24 cellular contexts compared by ENCODE assay signal in the genomic region with DNA sequence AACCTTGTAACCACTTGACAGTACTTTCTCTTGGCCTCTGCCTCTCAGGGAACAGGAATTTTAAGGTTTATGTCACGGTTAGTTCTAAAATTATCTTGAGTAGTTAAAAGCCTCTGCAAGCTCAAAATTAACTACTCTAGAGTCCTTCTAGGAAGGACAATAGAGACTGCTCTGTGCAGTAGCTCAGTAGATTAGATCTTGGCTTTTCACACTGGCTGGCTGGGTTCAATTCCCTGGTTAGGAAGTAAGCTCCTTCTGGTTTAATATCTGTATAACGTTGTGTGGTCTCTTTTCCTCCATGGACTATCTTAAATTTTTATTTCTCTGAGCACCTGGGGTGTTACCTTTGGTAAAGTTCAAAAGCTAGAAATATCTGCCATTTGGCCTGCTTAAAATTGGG.
DNase-seq lines count a peak whose midpoint lies in the region; ATAC-seq, FAIRE-seq and TF ChIP-seq lines count a peak whose summit lies in the region.
"Had no signal": no experiment of that assay in that cellular context is flagged by ENCODE, and none has a peak within 500 bp of the region (broad histone marks: within the 10 kb centered on the region; RNA-seq: fewer than 3 reads in every experiment).

No MANE protein-coding gene starts in this region.

- H2AFZ ChIP-seq in K562 (ENCODE audit: low read depth, low read length), result no peak overlapping the region

- 0% methylated on average over 2 of the region's 2 CpGs for WGBS in K562 (ENCODE audit: insufficient coverage, low coverage, missing lambda C conversion rate)

- H3K27ac ChIP-seq in K562 (ENCODE audit: extremely low read depth, low read depth, low read length), result no peak overlapping the region
- H3K27ac ChIP-seq: SJCRH30 had no signal

- no peak overlapping the region for H3K9ac ChIP-seq in K562 (ENCODE audit: insufficient read depth in 1 of 2, low read depth in 2 of 2, low read length in 2 of 2)

- H3K36me3 ChIP-seq in K562 (ENCODE audit: control insufficient read depth, insufficient read depth, low read length) (no peaks in the 10 kb centered on the region), Caco-2 (ENCODE audit: control insufficient read depth, insufficient read depth, low read length) (no peaks in the 10 kb centered on the region)
- H3K36me3 ChIP-seq: HAP-1, SJCRH30 had no signal

- FAIRE-seq in K562 (lab: Jason Lieb, UNC), result no peak
- FAIRE-seq: GM12891 had no signal

- no peak overlapping the region for H3K27ac Mint-ChIP-seq in Caco-2 (ENCODE audit: unreplicated experiment)
- H3K27ac Mint-ChIP-seq: IgD-negative memory B cell had no signal

- no peaks in the 10 kb centered on the region for H3K9me1 ChIP-seq in K562 (ENCODE audit: control insufficient read depth, insufficient read depth, low read length)

- BruUV-seq in K562 (replicated peaks; lab: Mats Ljungman, UMichigan) (no TSS peak), Caco-2 (replicated peaks; lab: Mats Ljungman, UMichigan) (no TSS peak)

- TF ChIP-seq POLR2A in K562 (conservative IDR thresholded peaks at IDR 0.05), result no peak

- peaks cover 24% of the 10 kb centered on the region for H3K9me3 Mint-ChIP-seq in Caco-2 (ENCODE audit: unreplicated experiment)

- H3K4me1 Mint-ChIP-seq in Caco-2 (ENCODE audit: low read depth, unreplicated experiment), result no peaks in the 10 kb centered on the region
- H3K4me1 Mint-ChIP-seq: IgD-negative memory B cell had no signal

- ATAC-seq in K562, result no peak
- ATAC-seq: PC-3, Right ventricle myocardium inferior had no signal

- CTCF ChIA-PET in K562 (lab: Yijun Ruan, JAX; ENCODE audit: low intra/inter-chr PET ratio) (no interaction called here), Caco-2 (lab: Charles Lee) (no interaction called here)

- H3K9me3 ChIP-seq in K562 (replicated peaks; ENCODE audit: control insufficient read depth, insufficient read depth, low read depth, low read length) (no peaks in the 10 kb centered on the region), Caco-2 (peaks cover 23% of the 10 kb centered on the region)
- H3K9me3 ChIP-seq: HAP-1, SJCRH30 had no signal

- H4K20me1 ChIP-seq in K562 (replicated peaks; ENCODE audit: control insufficient read depth, insufficient read depth, low read length), result no peaks in the 10 kb centered on the region

- no peak for TF ChIP-seq CTCF in K562 (IDR thresholded peaks at IDR 0.05 in 2 of 3, conservative IDR thresholded peaks at IDR 0.05 in 1 of 3; ENCODE audit: insufficient read depth in 2 of 3, low read depth in 1 of 3, low read length in 3 of 3)
- TF ChIP-seq CTCF in Caco-2 (IDR thresholded peaks at IDR 0.05; ENCODE audit: insufficient read depth in 1 of 2, low read depth in 1 of 2, low read length in 1 of 2, severe bottlenecking in 1 of 2, unreplicated experiment in 1 of 2), result no peak

- H3K27me3 ChIP-seq in K562 (ENCODE audit: control insufficient read depth in 2 of 2, insufficient read depth in 2 of 2, low read length in 2 of 2) (no peaks in the 10 kb centered on the region), Caco-2 (replicated peaks; ENCODE audit: control insufficient read depth, insufficient read depth, low read length) (no peaks in the 10 kb centered on the region)
- H3K27me3 ChIP-seq: SJCRH30 had no signal

- no peak overlapping the region for H3K4me3 Mint-ChIP-seq in Caco-2 (ENCODE audit: unreplicated experiment)
- H3K4me3 Mint-ChIP-seq: IgD-negative memory B cell had no signal

- DNase-seq in NCI-H2227 (lab: John Stamatoyannopoulos, UW; ENCODE audit: unreplicated experiment) (peak; percentile 13), NCI-H2227 treated with DMSO at 0.1 percent for 48 hours (lab: John Stamatoyannopoulos, UW) (no peak), K562 (ENCODE audit: extremely low read depth in 1 of 4, low spot score in 3 of 4) (peak in 1 of 4 experiments; percentile 8), medulla oblongata (ENCODE audit: extremely low spot score) (peak; percentile 11), EL (no peak), NCI-H446 (lab: John Stamatoyannopoulos, UW) (no peak), Caco-2 (no peak)
- DNase-seq in stimulated activated naive CD4-positive, alpha-beta T cell treated with Interleukin-2 at 50 U/mL for 16 hours (lab: John Stamatoyannopoulos, UW), result no peak
- DNase-seq: 8988T, ACHN, GDM1, GOT3, NCI-H1048, NCI-H1694, NCI-H2029 treated with DMSO at 0.1 percent for 48 hours, NCI-H345, NCI-H524, NCI-H774, PC-3, SJCRH30 had no signal

- TF ChIP-seq EP300 in K562 (IDR thresholded peaks at IDR 0.05; ENCODE audit: low read length), result no peak

- intact Hi-C loops in K562 (cut with micrococcal nuclease) (no loop called here), Caco-2 (cut with micrococcal nuclease; ENCODE audit: unreplicated experiment) (no loop called here)

- H3K4me3 ChIP-seq in K562, result no peak overlapping the region
- H3K4me3 ChIP-seq in Caco-2 (ENCODE audit: low read depth, low read length), result no peak overlapping the region
- H3K4me3 ChIP-seq: HAP-1, SJCRH30 had no signal

- in situ Hi-C loops in K562 (cut with MboI), result no loop called here

- H3K27me3 Mint-ChIP-seq in Caco-2 (ENCODE audit: insufficient read depth, unreplicated experiment), result no peaks in the 10 kb centered on the region
- H3K27me3 Mint-ChIP-seq: IgD-negative memory B cell had no signal

- no peaks in the 10 kb centered on the region for H3K79me2 ChIP-seq in K562 (ENCODE audit: control insufficient read depth, insufficient read depth, low read length)

- H3K4me1 ChIP-seq in K562 (replicated peaks in 1 of 2; ENCODE audit: control insufficient read depth in 2 of 2, insufficient read depth in 2 of 2, low read length in 2 of 2), result no peaks in the 10 kb centered on the region
- H3K4me1 ChIP-seq in Caco-2, result no peaks in the 10 kb centered on the region
- H3K4me1 ChIP-seq: HAP-1, SJCRH30 had no signal

- POLR2A ChIA-PET in K562 (lab: Yijun Ruan, JAX), result no interaction called here
- POLR2A ChIA-PET in Caco-2 (lab: Charles Lee), result no interaction called here

- no peak overlapping the region for H3K4me2 ChIP-seq in K562 (ENCODE audit: insufficient read depth, low read length)

- no peaks in the 10 kb centered on the region for H3K36me3 Mint-ChIP-seq in Caco-2 (ENCODE audit: insufficient read depth, unreplicated experiment)
- H3K36me3 Mint-ChIP-seq: IgD-negative memory B cell had no signal

- TF ChIP-seq RAD21 in K562 (CRISPR knock-in tag; conservative IDR thresholded peaks at IDR 0.05 in 1 of 2, IDR thresholded peaks at IDR 0.05 in 1 of 2), result no peak

TF ChIP-seq in K562, 482 proteins besides CTCF, POLR2A, EP300 and RAD21:
- TF ChIP-seq ZNF253 (CRISPR knock-in tag; conservative IDR thresholded peaks at IDR 0.05), result no peak
- peak; percentile 84 for TF ChIP-seq POLR2H (tag; IDR thresholded peaks at IDR 0.05; ENCODE audit: low read depth)
- TF ChIP-seq POLR3A (IDR thresholded peaks at IDR 0.05; ENCODE audit: borderline replicate concordance, extremely low read depth, insufficient read depth, insufficient read length), result peak; percentile 63
- TF ChIP-seq TBP (optimal IDR thresholded peaks at IDR 0.05; ENCODE audit: low read depth, low read length), result peak; percentile 63

Comparison
In these comparisons a context has a peak if more than half of its experiments do, and no peak if none do; other contexts are left out.
1. DNase-seq: peak in NCI-H2227 (single experiment) and medulla oblongata (single experiment); none in NCI-H2227 treated with DMSO at 0.1 percent for 48 hours (single experiment), EL (single experiment), NCI-H446 (0 of 2), Caco-2 (0 of 2) and stimulated activated naive CD4-positive, alpha-beta T cell treated with Interleukin-2 at 50 U/mL for 16 hours (single experiment).